2 cellular contexts compared by ENCODE assay signal in genomic region chr6:109690373-109690739, GRCh38.
TF ChIP-seq lines count a peak whose summit lies in the region.

No MANE protein-coding gene starts in this region.

TF ChIP-seq in HCT116, 20 proteins besides CTCF, POLR2A, EP300 and RAD21 (continued from another document):
- TF ChIP-seq POLR2AphosphoS5 (IDR thresholded peaks at IDR 0.05; ENCODE audit: low read depth, low read length) (no peak), EZH2phosphoT487 (IDR thresholded peaks at IDR 0.05; ENCODE audit: borderline replicate concordance) (no peak), MAX (IDR thresholded peaks at IDR 0.05) (no peak)

TF ChIP-seq in WTC11, 78 proteins besides CTCF, POLR2A, EP300 and RAD21 (continued from another document):
- TF ChIP-seq STAT6 (CRISPR knock-in tag; conservative IDR thresholded peaks at IDR 0.05; ENCODE audit: low read depth): no peak
- TF ChIP-seq E2F5 (CRISPR knock-in tag; IDR thresholded peaks at IDR 0.05): no peak
- peak; percentile 60; the same call in 1 of the 2 replicates for TF ChIP-seq SP1 (CRISPR knock-in tag; conservative IDR thresholded peaks at IDR 0.05)
- no peak for TF ChIP-seq NR3C1 (CRISPR knock-in tag; conservative IDR thresholded peaks at IDR 0.05; ENCODE audit: low read depth)
- TF ChIP-seq ESRRA (CRISPR knock-in tag; IDR thresholded peaks at IDR 0.05; ENCODE audit: borderline replicate concordance): no peak
- no peak for TF ChIP-seq NR2C2 (CRISPR knock-in tag; IDR thresholded peaks at IDR 0.05)
- no peak for TF ChIP-seq ATF6 (CRISPR knock-in tag; IDR thresholded peaks at IDR 0.05)
- no peak for TF ChIP-seq E2F4 (CRISPR knock-in tag; IDR thresholded peaks at IDR 0.05; ENCODE audit: borderline replicate concordance, low read depth)
- TF ChIP-seq IRF1 (CRISPR knock-in tag; IDR thresholded peaks at IDR 0.05): no peak
